In genomic region chr14:64968651-64969050, GRCh38 we compare ENCODE assay signal across 23 cellular contexts. TPM values are rescaled to one million over a fixed set of nuclear protein-coding genes. Genes with fewer than 3 reads are reported as not detected.
A peak's percentile ranks its signal among the peaks of the same experiment; 100 is the strongest.
DNase-seq lines count a peak whose midpoint lies in the region; ATAC-seq, FAIRE-seq and TF ChIP-seq lines count a peak whose summit lies in the region.
"Had no signal": no experiment of that assay in that cellular context is flagged by ENCODE, and none has a peak within 500 bp of the region (broad histone marks: within the 10 kb centered on the region; RNA-seq: fewer than 3 reads in every experiment).

No MANE protein-coding gene starts in this region.

- H3K27ac ChIP-seq in parathyroid adenoma, result peak overlapping the region; percentile 97
- H3K27ac ChIP-seq: coronary artery, epithelial cell of prostate, lower lobe of right lung, spleen had no signal

- H3K4me3 Mint-ChIP-seq in chondrocyte (ENCODE audit: unreplicated experiment), result no peak overlapping the region
- no peak overlapping the region for H3K4me3 Mint-ChIP-seq in natural killer cell
- H3K4me3 Mint-ChIP-seq: B cell; immature natural killer cell; naive B cell; stimulated activated effector memory CD8-positive, alpha-beta T cell treated with anti-CD3 and anti-CD28 coated beads, Interleukin-12 subunit alpha, Interleukin-12 subunit beta, amount 100 ng/mL, for 72 hours had no signal

- H3K9me3 Mint-ChIP-seq in chondrocyte (ENCODE audit: low read depth), result no peaks in the 10 kb centered on the region
- H3K9me3 Mint-ChIP-seq in natural killer cell, result no peaks in the 10 kb centered on the region
- H3K9me3 Mint-ChIP-seq: immature natural killer cell; naive B cell; stimulated activated effector memory CD8-positive, alpha-beta T cell treated with anti-CD3 and anti-CD28 coated beads, Interleukin-12 subunit alpha, Interleukin-12 subunit beta, amount 100 ng/mL, for 72 hours had no signal

- TF ChIP-seq CTCF in NB4 (IDR thresholded peaks at IDR 0.05; ENCODE audit: low read depth, low read length), result no peak
- TF ChIP-seq CTCF in chondrocyte (IDR thresholded peaks at IDR 0.05), result peak; percentile 18
- TF ChIP-seq CTCF in parathyroid adenoma (IDR thresholded peaks at IDR 0.05), result peak; percentile 8
- TF ChIP-seq CTCF in natural killer cell (IDR thresholded peaks at IDR 0.05), result no peak

- H3K4me1 Mint-ChIP-seq in chondrocyte (ENCODE audit: low read depth), result peaks cover 56% of the 10 kb centered on the region
- H3K4me1 Mint-ChIP-seq in natural killer cell, result peaks cover 0 to 16% of the 10 kb centered on the region in 2 donors
- H3K4me1 Mint-ChIP-seq: stimulated activated effector memory CD8-positive, alpha-beta T cell treated with anti-CD3 and anti-CD28 coated beads, Interleukin-12 subunit alpha, Interleukin-12 subunit beta, amount 100 ng/mL, for 72 hours had no signal

- H3K4me3 ChIP-seq in NB4 (ENCODE audit: low read depth, low read length), result no peak overlapping the region
- no peak overlapping the region for H3K4me3 ChIP-seq in parathyroid adenoma (ENCODE audit: low read depth, low read length)
- H3K4me3 ChIP-seq: coronary artery, lower lobe of right lung, MG63, spleen had no signal

- peak overlapping the region; percentile 33 for H3K27ac Mint-ChIP-seq in chondrocyte (ENCODE audit: unreplicated experiment)
- H3K27ac Mint-ChIP-seq in natural killer cell, result no peak overlapping the region
- H3K27ac Mint-ChIP-seq: B cell; progenitor cell of endocrine pancreas; stimulated activated effector memory CD8-positive, alpha-beta T cell treated with anti-CD3 and anti-CD28 coated beads, Interleukin-12 subunit alpha, Interleukin-12 subunit beta, amount 100 ng/mL, for 72 hours had no signal

- intact Hi-C loops in natural killer cell (cut with micrococcal nuclease), result no loop called here

- no peaks in the 10 kb centered on the region for H3K36me3 ChIP-seq in parathyroid adenoma (ENCODE audit: control insufficient read depth, insufficient read depth, low read length)
- H3K36me3 ChIP-seq: lower lobe of right lung, MG63, spleen had no signal

- DNase-seq in H54 (ENCODE audit: insufficient read length, low spot score), result peak; percentile 65
- peak; percentile 57 for DNase-seq in NB4 (ENCODE audit: low read depth)
- DNase-seq in chondrocyte (ENCODE audit: low spot score), result no peak
- DNase-seq in NCI-H345 treated with DMSO at 0.1 percent for 48 hours (lab: John Stamatoyannopoulos, UW; ENCODE audit: unreplicated experiment), result no peak
- DNase-seq in natural killer cell, result no peak
- DNase-seq: activated CD8-positive, alpha-beta memory T cell treated with anti-CD3 and anti-CD28 coated beads, Interleukin-2, amount 50 U/mL, for 4 hours; activated gamma-delta T cell treated with Interleukin-2 at 50 U/mL for 16 hours; immature natural killer cell; lower lobe of right lung; MG63; naive B cell; NCI-H1930; NCI-H524 treated with DMSO at 0.1 percent for 48 hours; spleen had no signal

- no peaks in the 10 kb centered on the region for H3K9me3 ChIP-seq in parathyroid adenoma (ENCODE audit: control insufficient read depth, low read length)
- H3K9me3 ChIP-seq: lower lobe of right lung, MG63, spleen had no signal

- peaks cover 17% of the 10 kb centered on the region for H3K79me2 ChIP-seq in parathyroid adenoma

- H3K36me3 Mint-ChIP-seq in chondrocyte (ENCODE audit: low read depth), result peaks cover 5% of the 10 kb centered on the region
- H3K36me3 Mint-ChIP-seq in natural killer cell, result no peaks in the 10 kb centered on the region
- H3K36me3 Mint-ChIP-seq: immature natural killer cell, naive B cell had no signal

- peak; percentile 90 for FAIRE-seq in H54 (lab: Jason Lieb, UNC)
- FAIRE-seq: frontal cortex had no signal

- H3K9ac ChIP-seq in parathyroid adenoma, result no peak overlapping the region

- H3K27me3 ChIP-seq in parathyroid adenoma (ENCODE audit: control insufficient read depth, insufficient read depth, low read length), result no peaks in the 10 kb centered on the region
- H3K27me3 ChIP-seq: MG63 had no signal

- H3K4me1 ChIP-seq in parathyroid adenoma, result peaks cover 52% of the 10 kb centered on the region

- H2AFZ ChIP-seq in parathyroid adenoma, result no peak overlapping the region

- H3K4me2 ChIP-seq in parathyroid adenoma (ENCODE audit: low read length), result no peak overlapping the region

- TF ChIP-seq POLR2A in H54 (IDR thresholded peaks at IDR 0.05; ENCODE audit: low read depth, low read length) (no peak), NB4 (IDR thresholded peaks at IDR 0.05; ENCODE audit: extremely low read depth, insufficient read length) (no peak)

- ATAC-seq in HG03039 (IDR thresholded peaks at IDR 0.05; ENCODE audit: unreplicated experiment) (no peak), natural killer cell (no peak)
- ATAC-seq: lower lobe of right lung; stimulated activated effector memory CD8-positive, alpha-beta T cell treated with anti-CD3 and anti-CD28 coated beads, Interleukin-12 subunit alpha, Interleukin-12 subunit beta, amount 100 ng/mL, for 72 hours had no signal

- H3K27me3 Mint-ChIP-seq in chondrocyte (ENCODE audit: low read depth) (no peaks in the 10 kb centered on the region), natural killer cell (ENCODE audit: low read depth in 2 of 2) (no peaks in the 10 kb centered on the region)

RNA-seq across cellular contexts. Expression of gene RAB15, which starts 3.5 kb away (rescaled TPM):
- total RNA-seq in chondrocyte (60.9 to 98.4 TPM (median 92.3 TPM) in 3 replicates), natural killer cell (1 to 10 TPM in 2 of 3 donors, under 1 TPM in 1; 0.82 to 3.2 (median 1.7) TPM)

RNA-seq across cellular contexts. Expression of gene FNTB, which starts 18.0 kb away (rescaled TPM):
- total RNA-seq in chondrocyte, result 20.8 to 28.2 TPM (median 21.6 TPM) in 3 replicates
- 1 to 10 TPM; 4.0 to 8.7 (median 8.4) TPM for total RNA-seq in natural killer cell

RNA-seq across cellular contexts. Expression of gene GPX2, which starts 26.1 kb away (rescaled TPM):
- total RNA-seq in chondrocyte (not detected in 3 replicates), natural killer cell (not detected)
- total RNA-seq: B cell, frontal cortex, lower lobe of right lung, SK-MEL-5, spleen had no signal

RNA-seq across cellular contexts. Expression of gene CHURC1, which starts 54.4 kb away (rescaled TPM):
- total RNA-seq in chondrocyte (46.9 to 52.8 TPM (median 48.7 TPM) in 3 replicates), natural killer cell (10 to 100 TPM; 56.1 to 65.5 (median 65.4) TPM)

Comparison
In these comparisons a context has a peak if more than half of its experiments do, and no peak if none do; other contexts are left out.
1. DNase-seq: peak in H54 (single experiment) and NB4 (single experiment); none in chondrocyte (single experiment), NCI-H345 treated with DMSO at 0.1 percent for 48 hours (single experiment) and natural killer cell (single experiment).
2. CTCF ChIP-seq: peak in chondrocyte (single experiment) and parathyroid adenoma (single experiment); none in NB4 (single experiment) and natural killer cell (single experiment).
3. RNA of gene RAB15, which starts 3.5 kb away (total RNA-seq): 60.9 to 98.4 TPM in chondrocyte; 0.82 to 3.2 TPM in natural killer cell; every median in the first group is over 10 times any median in the second.